ENCODE assay signal across 22 cellular contexts in the genomic region with DNA sequence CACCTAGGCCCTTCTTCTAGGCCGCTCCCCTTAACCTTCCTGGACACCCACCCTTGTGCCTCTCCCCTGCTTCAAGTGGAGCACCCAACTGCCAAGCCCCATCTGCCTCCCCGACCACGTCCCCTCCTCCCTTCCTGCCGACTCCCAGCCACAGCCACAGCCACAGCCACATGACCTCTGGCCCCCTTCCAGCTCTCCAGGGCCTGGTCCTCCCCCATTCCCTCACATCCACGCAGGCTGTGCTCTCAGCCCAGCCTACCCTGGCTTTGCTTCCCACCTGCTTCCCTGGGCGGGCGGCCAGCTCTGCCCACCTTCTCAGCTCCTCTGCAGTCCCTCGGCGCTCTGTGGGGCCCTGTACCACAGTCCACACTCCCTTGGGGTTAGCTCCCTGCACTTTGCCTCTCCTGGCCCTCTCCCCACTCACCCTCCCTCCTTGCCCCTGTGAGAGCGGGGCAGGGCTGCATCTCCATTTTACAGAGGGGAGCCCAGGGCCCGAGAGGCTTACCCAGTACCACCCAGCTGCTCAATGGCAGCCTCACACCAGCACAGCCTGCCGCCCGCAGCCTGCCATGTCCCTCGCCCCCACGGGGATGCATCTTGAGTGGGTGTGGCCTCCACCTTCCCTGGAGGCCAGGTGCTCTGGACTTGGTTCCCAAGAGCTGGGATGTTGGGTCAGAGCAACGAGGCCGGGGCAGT. TPM values are rescaled to one million over a fixed set of nuclear protein-coding genes. Genes with fewer than 3 reads are reported as not detected.
DNase-seq lines count a peak whose midpoint lies in the region; ATAC-seq lines count a peak whose summit lies in the region.
"Had no signal": no experiment of that assay in that cellular context is flagged by ENCODE, and none has a peak within 500 bp of the region (broad histone marks: within the 10 kb centered on the region; RNA-seq: fewer than 3 reads in every experiment).

No MANE protein-coding gene starts in this region.

- H3K18ac ChIP-seq in neuronal stem cell (ENCODE audit: low read length) = peak overlapping the region; percentile 44

- peak overlapping the region; percentile 62 for H4K91ac ChIP-seq in neuronal stem cell (ENCODE audit: low read depth, low read length, poor library complexity)

- ATAC-seq in activated naive CD8-positive, alpha-beta T cell treated with anti-CD3 and anti-CD28 coated beads, Interleukin-2, amount 10 ng/mL, durations not matched to agents 7 days and 5 days (ENCODE audit: low read depth) = no peak
- ATAC-seq in HG03439 (IDR thresholded peaks at IDR 0.05; ENCODE audit: unreplicated experiment) = no peak
- ATAC-seq: A549, left lung, pancreas had no signal

- H3K4me2 ChIP-seq in neuronal stem cell (ENCODE audit: insufficient read depth, low read length, poor library complexity, severe bottlenecking) = no peak overlapping the region
- H3K4me2 ChIP-seq: A549 had no signal

- peak overlapping the region; percentile 24 for H2BK12ac ChIP-seq in neuronal stem cell (ENCODE audit: low read length)

- peak overlapping the region; percentile 40 for H3K23ac ChIP-seq in neuronal stem cell (ENCODE audit: low read depth, low read length, poor library complexity)

- H3K4me1 ChIP-seq in neuronal stem cell (ENCODE audit: control insufficient read depth in 2 of 2, insufficient read depth in 1 of 2, low read depth in 1 of 2, low read length in 2 of 2) = peaks cover 0 to 2% of the 10 kb centered on the region in 2 donors
- H3K4me1 ChIP-seq: A549, left lung, pancreas, transverse colon had no signal

- no peak overlapping the region for H3K4me3 Mint-ChIP-seq in activated naive CD8-positive, alpha-beta T cell treated with anti-CD3 and anti-CD28 coated beads, Interleukin-2, amount 10 ng/mL, durations not matched to agents 7 days and 5 days
- H3K4me3 Mint-ChIP-seq: activated naive CD4-positive, alpha-beta T cell treated with anti-CD3 and anti-CD28 coated beads, Interleukin-2, amount 10 ng/mL, durations not matched to agents 7 days and 5 days; CD4-positive, CD25-positive, alpha-beta regulatory T cell had no signal

- DNase-seq in NCI-H2171 treated with DMSO at 0.1 percent for 48 hours (lab: John Stamatoyannopoulos, UW) (peak; percentile 18), NCI-H2171 (lab: John Stamatoyannopoulos, UW) (no peak), GDM1 (lab: John Stamatoyannopoulos, UW) (peak; percentile 49), neuronal stem cell (ENCODE audit: low spot score) (no peak), NAMALWA (ENCODE audit: low spot score) (no peak), ecto neural progenitor cell (ENCODE audit: low spot score) (no peak)
- peak; percentile 29 for DNase-seq in activated naive CD8-positive, alpha-beta T cell treated with anti-CD3 and anti-CD28 coated beads, Interleukin-2, amount 10 ng/mL, durations not matched to agents 7 days and 5 days
- DNase-seq: activated CD4-positive, CD25-positive, alpha-beta regulatory T cell; activated naive CD4-positive, alpha-beta T cell treated with anti-CD3 and anti-CD28 coated beads, Interleukin-2, amount 10 ng/mL, durations not matched to agents 7 days and 5 days; CD4-positive, CD25-positive, alpha-beta regulatory T cell; left lung; NCI-H1105 treated with DMSO at 0.1 percent for 48 hours; NCI-H226; NK-92 treated with Interleukin-12 subunit alpha and Interleukin-12 subunit beta, amount 100 ng/mL, for 24 hours; T-helper 1 cell; transverse colon had no signal

- peaks cover 2% of the 10 kb centered on the region for H3K79me1 ChIP-seq in neuronal stem cell (ENCODE audit: low read depth, low read length)

- H2BK5ac ChIP-seq in neuronal stem cell (ENCODE audit: low read length) = no peak overlapping the region

- no peak overlapping the region for H4K8ac ChIP-seq in neuronal stem cell (ENCODE audit: low read depth, low read length)

- H3K9me3 Mint-ChIP-seq in activated naive CD8-positive, alpha-beta T cell treated with anti-CD3 and anti-CD28 coated beads, Interleukin-2, amount 10 ng/mL, durations not matched to agents 7 days and 5 days = no peaks in the 10 kb centered on the region
- H3K9me3 Mint-ChIP-seq: activated naive CD4-positive, alpha-beta T cell treated with anti-CD3 and anti-CD28 coated beads, Interleukin-2, amount 10 ng/mL, durations not matched to agents 7 days and 5 days; CD4-positive, CD25-positive, alpha-beta regulatory T cell had no signal

- no peak overlapping the region for H3K4ac ChIP-seq in neuronal stem cell (ENCODE audit: low read length)

- no peaks in the 10 kb centered on the region for H3K9me3 ChIP-seq in neuronal stem cell (replicated peaks in 1 of 2; ENCODE audit: control insufficient read depth in 2 of 2, insufficient read depth in 1 of 2, low read depth in 1 of 2, low read length in 2 of 2)
- H3K9me3 ChIP-seq: A549, left lung, pancreas, transverse colon had no signal

- H3K14ac ChIP-seq in neuronal stem cell (ENCODE audit: low read length) = peak overlapping the region; percentile 66

- no peak overlapping the region for H2AFZ ChIP-seq in neuronal stem cell (ENCODE audit: low read length)

- H2AK5ac ChIP-seq in neuronal stem cell (ENCODE audit: low read depth, low read length) = peak overlapping the region; percentile 81

- H3K4me3 ChIP-seq in neuronal stem cell (ENCODE audit: low read length in 2 of 2) = no peak overlapping the region
- H3K4me3 ChIP-seq: A549, left lung, pancreas, smooth muscle cell, transverse colon had no signal

- H2BK15ac ChIP-seq in neuronal stem cell (ENCODE audit: low read length) = peak overlapping the region; percentile 82

- H2BK120ac ChIP-seq in neuronal stem cell (ENCODE audit: low read depth, low read length) = no peak overlapping the region

- no CpG with 5 or more reads among the region's 17 CpGs for WGBS in neuronal stem cell (ENCODE audit: extremely low coverage in 2 of 2, insufficient read length in 2 of 2, insufficient replicate concordance in 1 of 2), 2 donors

- H3K27me3 Mint-ChIP-seq in activated naive CD8-positive, alpha-beta T cell treated with anti-CD3 and anti-CD28 coated beads, Interleukin-2, amount 10 ng/mL, durations not matched to agents 7 days and 5 days = no peaks in the 10 kb centered on the region
- H3K27me3 Mint-ChIP-seq: activated naive CD4-positive, alpha-beta T cell treated with anti-CD3 and anti-CD28 coated beads, Interleukin-2, amount 10 ng/mL, durations not matched to agents 7 days and 5 days; CD4-positive, CD25-positive, alpha-beta regulatory T cell had no signal

- peak overlapping the region; percentile 46 for H3K9ac ChIP-seq in neuronal stem cell (ENCODE audit: low read depth, low read length, poor library complexity)

- POLR2A ChIA-PET in activated naive CD8-positive, alpha-beta T cell treated with anti-CD3 and anti-CD28 coated beads, Interleukin-2, amount 10 ng/mL, durations not matched to agents 7 days and 5 days (lab: Charles Lee) = interaction anchor here (1.3 kb wide), 1 partner anchor 12 kb away, joined by 3 read pairs; no protein-coding TSS in a partner anchor

- H3K27me3 ChIP-seq in neuronal stem cell (ENCODE audit: control insufficient read depth in 3 of 3, insufficient read depth in 3 of 3, low read depth in 1 of 3, low read length in 3 of 3) = peaks cover 0 to 31% (median 0%) of the 10 kb centered on the region in 3 experiments
- H3K27me3 ChIP-seq: pancreas, transverse colon had no signal

- peaks cover 23% of the 10 kb centered on the region for H3K4me1 Mint-ChIP-seq in activated naive CD8-positive, alpha-beta T cell treated with anti-CD3 and anti-CD28 coated beads, Interleukin-2, amount 10 ng/mL, durations not matched to agents 7 days and 5 days

- H3K27ac ChIP-seq in neuronal stem cell (replicated peaks; ENCODE audit: low read length) = no peak overlapping the region
- H3K27ac ChIP-seq: A549, left lung, pancreas, RWPE1, transverse colon had no signal

- peaks cover 39% of the 10 kb centered on the region for H3K36me3 Mint-ChIP-seq in activated naive CD8-positive, alpha-beta T cell treated with anti-CD3 and anti-CD28 coated beads, Interleukin-2, amount 10 ng/mL, durations not matched to agents 7 days and 5 days

- H3K36me3 ChIP-seq in neuronal stem cell (replicated peaks in 1 of 2; ENCODE audit: control insufficient read depth in 2 of 2, insufficient read depth in 2 of 2, low read length in 2 of 2) = no peaks in the 10 kb centered on the region
- H3K36me3 ChIP-seq: pancreas, transverse colon had no signal

- H3K27ac Mint-ChIP-seq in activated naive CD8-positive, alpha-beta T cell treated with anti-CD3 and anti-CD28 coated beads, Interleukin-2, amount 10 ng/mL, durations not matched to agents 7 days and 5 days = peak overlapping the region; percentile 51
- H3K27ac Mint-ChIP-seq: activated naive CD4-positive, alpha-beta T cell treated with anti-CD3 and anti-CD28 coated beads, Interleukin-2, amount 10 ng/mL, durations not matched to agents 7 days and 5 days had no signal

RNA-seq across cellular contexts. Expression of gene PARVG, which starts 20.3 kb away (rescaled TPM):
- total RNA-seq in activated naive CD8-positive, alpha-beta T cell treated with anti-CD3 and anti-CD28 coated beads, Interleukin-2, amount 10 ng/mL, durations not matched to agents 7 days and 5 days = 100 to 1,000 TPM; 238 to 241 TPM
- polyA plus RNA-seq in neuronal stem cell (2013, experiment 1 of 2) = 0.18 TPM
- polyA plus RNA-seq in neuronal stem cell (2013, experiment 2 of 2) = 0.06 TPM
- total RNA-seq: bronchial epithelial cell had no signal
- polyA plus RNA-seq: A549, smooth muscle cell had no signal

Comparison
In these comparisons a context has a peak if more than half of its experiments do, and no peak if none do; other contexts are left out.
1. DNase-seq: peak in NCI-H2171 treated with DMSO at 0.1 percent for 48 hours (single experiment), GDM1 (single experiment) and activated naive CD8-positive, alpha-beta T cell treated with anti-CD3 and anti-CD28 coated beads, Interleukin-2, amount 10 ng/mL, durations not matched to agents 7 days and 5 days (single experiment); none in NCI-H2171 (single experiment), neuronal stem cell (single experiment), NAMALWA (single experiment) and ecto neural progenitor cell (single experiment).